Comparison of ENCODE assay signal across 1 cellular context in genomic region chr2:240919786-240920782, GRCh38.
TF ChIP-seq lines count a peak whose summit lies in the region.

No MANE protein-coding gene starts in this region.

TF ChIP-seq in K562, 482 proteins besides CTCF, POLR2A, EP300 and RAD21:
- no peak for TF ChIP-seq PRDM10 (IDR thresholded peaks at IDR 0.05; ENCODE audit: partially characterized antibody)
- no peak for TF ChIP-seq OTX1 (CRISPR knock-in tag; IDR thresholded peaks at IDR 0.05)
- no peak for TF ChIP-seq BHLHE40 (IDR thresholded peaks at IDR 0.05; ENCODE audit: low read length)
- TF ChIP-seq KLF16 (IDR thresholded peaks at IDR 0.05) = no peak
- TF ChIP-seq VEZF1 (CRISPR knock-in tag; IDR thresholded peaks at IDR 0.05) = no peak
- TF ChIP-seq CHCHD3 (CRISPR knock-in tag; IDR thresholded peaks at IDR 0.05) = no peak
- TF ChIP-seq HBP1 (CRISPR knock-in tag; IDR thresholded peaks at IDR 0.05) = no peak
- no peak for TF ChIP-seq ZNF764 (CRISPR knock-in tag; IDR thresholded peaks at IDR 0.05; ENCODE audit: low read depth)
- TF ChIP-seq ZFX (CRISPR knock-in tag; IDR thresholded peaks at IDR 0.05) = no peak
- no peak for TF ChIP-seq ZBTB1 (CRISPR knock-in tag; IDR thresholded peaks at IDR 0.05; ENCODE audit: borderline replicate concordance, low read depth)
